Comparison of ENCODE assay signal across 21 cellular contexts in the genomic region with DNA sequence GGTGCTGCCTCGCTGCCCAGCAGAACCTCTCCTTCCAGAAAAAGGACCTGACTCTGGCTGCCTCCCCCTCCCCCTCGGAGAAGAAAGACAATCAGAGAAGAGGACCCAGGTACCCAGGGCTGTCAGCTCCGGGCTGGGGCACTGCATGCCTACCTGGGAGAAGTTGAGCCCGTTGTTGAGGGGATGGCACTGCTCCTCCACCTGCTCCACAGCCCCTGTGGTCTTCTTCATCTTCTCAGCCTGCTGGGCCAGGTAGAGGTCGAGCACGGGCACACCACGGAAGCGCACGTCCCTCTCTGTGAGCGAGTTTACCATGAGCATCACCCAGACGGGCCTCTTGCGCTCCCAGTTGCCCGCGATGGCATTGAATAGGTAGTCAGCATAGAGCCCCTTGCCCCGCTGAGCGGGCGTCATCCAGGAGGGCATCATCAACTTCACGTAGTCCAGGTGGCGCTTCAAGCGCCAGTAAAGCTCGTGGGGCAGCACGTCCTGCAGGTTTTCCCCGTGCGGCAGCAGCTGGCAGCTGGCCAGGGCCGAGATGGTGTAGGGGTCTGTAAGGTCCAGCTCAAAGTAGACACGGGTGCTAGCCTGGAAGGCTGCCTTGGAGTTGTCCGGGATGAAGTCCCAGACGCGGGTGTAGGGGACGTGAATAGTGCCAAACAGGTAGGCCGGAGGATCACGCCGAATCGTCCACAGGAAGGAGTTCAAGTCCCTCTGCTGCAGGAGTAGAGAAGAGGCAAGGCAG. TPM values are rescaled to one million over a fixed set of nuclear protein-coding genes. Genes with fewer than 3 reads are reported as not detected.
"Had no signal": no experiment of that assay in that cellular context is flagged by ENCODE, and none has a peak within 500 bp of the region (broad histone marks: within the 10 kb centered on the region; RNA-seq: fewer than 3 reads in every experiment).

No MANE protein-coding gene starts in this region.

- H3K36me3 ChIP-seq: prostate gland, suprapubic skin, upper lobe of left lung, WERI-Rb-1 had no signal

- DNase-seq: activated CD4-positive, alpha-beta T cell treated with anti-CD3 and anti-CD28 coated beads, Interleukin-2, amount 50 U/mL, for 4 hours; activated naive CD8-positive, alpha-beta T cell treated with anti-CD3 and anti-CD28 coated beads for 36 hours; amniotic stem cell; caudate nucleus; dorsolateral prefrontal cortex; kidney glomerular epithelial cell; left ventricle myocardium superior; naive thymus-derived CD8-positive, alpha-beta T cell; occipital lobe; small intestine; stimulated activated CD4-positive, alpha-beta T cell treated with anti-CD3 and anti-CD28 coated beads, Interleukin-15, amount 100 ng/mL, for 24 hours; stimulated activated CD4-positive, alpha-beta T cell treated with anti-CD3 and anti-CD28 coated beads, Interleukin-2, amount 100 ng/mL, for 48 hours; stimulated activated naive CD8-positive, alpha-beta T cell treated with anti-CD3 and anti-CD28 coated beads, Interleukin-15, amount 100 ng/mL, for 72 hours; SW 1271; T-helper 2 cell; WERI-Rb-1 had no signal

- H3K4me1 ChIP-seq: prostate gland had no signal

- ATAC-seq: left ventricle myocardium superior; stimulated activated naive CD8-positive, alpha-beta T cell treated with anti-CD3 and anti-CD28 coated beads, Interleukin-15, amount 100 ng/mL, for 72 hours had no signal

- H3K4me3 Mint-ChIP-seq: activated naive CD8-positive, alpha-beta T cell treated with anti-CD3 and anti-CD28 coated beads for 36 hours; activated T-helper 1 cell treated with anti-CD3 and anti-CD28 coated beads, Interleukin-12 subunit alpha, Interleukin-12 subunit beta, Interleukin-2, Interleukin-4 antibody, amounts not matched to agents 30 ng/mL and 10 ng/mL and 1 ng/mL, durations not matched to agents 14 hours and 24 hours and 36 hours; memory B cell; stimulated activated naive CD8-positive, alpha-beta T cell treated with anti-CD3 and anti-CD28 coated beads, Interleukin-15, amount 100 ng/mL, for 72 hours had no signal

- H3K9me3 ChIP-seq: prostate gland, suprapubic skin, upper lobe of left lung had no signal

- H3K9me3 Mint-ChIP-seq: activated naive CD8-positive, alpha-beta T cell treated with anti-CD3 and anti-CD28 coated beads for 36 hours; activated T-helper 1 cell treated with anti-CD3 and anti-CD28 coated beads, Interleukin-12 subunit alpha, Interleukin-12 subunit beta, Interleukin-2, Interleukin-4 antibody, amounts not matched to agents 30 ng/mL and 10 ng/mL and 1 ng/mL, durations not matched to agents 14 hours and 24 hours and 36 hours; memory B cell; stimulated activated naive CD8-positive, alpha-beta T cell treated with anti-CD3 and anti-CD28 coated beads, Interleukin-15, amount 100 ng/mL, for 72 hours had no signal

- H3K36me3 Mint-ChIP-seq: activated naive CD8-positive, alpha-beta T cell treated with anti-CD3 and anti-CD28 coated beads for 36 hours had no signal

- H3K27ac Mint-ChIP-seq: activated naive CD8-positive, alpha-beta T cell treated with anti-CD3 and anti-CD28 coated beads for 36 hours; activated T-helper 1 cell treated with anti-CD3 and anti-CD28 coated beads, Interleukin-12 subunit alpha, Interleukin-12 subunit beta, Interleukin-2, Interleukin-4 antibody, amounts not matched to agents 30 ng/mL and 10 ng/mL and 1 ng/mL, durations not matched to agents 14 hours and 24 hours and 36 hours; memory B cell; naive thymus-derived CD8-positive, alpha-beta T cell; stimulated activated naive CD8-positive, alpha-beta T cell treated with anti-CD3 and anti-CD28 coated beads, Interleukin-15, amount 100 ng/mL, for 72 hours had no signal

- H3K4me3 ChIP-seq: dorsolateral prefrontal cortex, prostate gland, suprapubic skin, upper lobe of left lung had no signal

- H3K27ac ChIP-seq: prostate gland, suprapubic skin, upper lobe of left lung, WERI-Rb-1 had no signal

RNA-seq across cellular contexts. Expression of gene TRABD2B, which starts 3.1 kb away (rescaled TPM):
- total RNA-seq: activated naive CD8-positive, alpha-beta T cell treated with anti-CD3 and anti-CD28 coated beads for 36 hours; activated T-helper 1 cell treated with anti-CD3 and anti-CD28 coated beads, Interleukin-12 subunit alpha, Interleukin-12 subunit beta, Interleukin-2, Interleukin-4 antibody, amounts not matched to agents 30 ng/mL and 10 ng/mL and 1 ng/mL, durations not matched to agents 14 hours and 24 hours and 36 hours; naive thymus-derived CD8-positive, alpha-beta T cell had no signal
- polyA plus RNA-seq: naive thymus-derived CD8-positive, alpha-beta T cell had no signal
